ENCODE assay signal across 2 cellular contexts in genomic region chr2:75637568-75637967, GRCh38.
TF ChIP-seq lines count a peak whose summit lies in the region.

No MANE protein-coding gene starts in this region.

TF ChIP-seq in A549, 52 proteins besides CTCF, POLR2A, EP300 and RAD21:
- TF ChIP-seq ZNF302 (CRISPR knock-in tag; IDR thresholded peaks at IDR 0.05) (no peak), NFE2L2 (conservative IDR thresholded peaks at IDR 0.05; ENCODE audit: low read length) (no peak), GATA3 (IDR thresholded peaks at IDR 0.05; ENCODE audit: borderline replicate concordance) (no peak), RCOR1 (IDR thresholded peaks at IDR 0.05; ENCODE audit: low read depth, low read length) (no peak), NPAS2 (CRISPR knock-in tag; IDR thresholded peaks at IDR 0.05; ENCODE audit: borderline replicate concordance) (no peak), TFCP2L1 (CRISPR knock-in tag; IDR thresholded peaks at IDR 0.05) (no peak), RARB (CRISPR knock-in tag; IDR thresholded peaks at IDR 0.05) (no peak), HOXB13 (CRISPR knock-in tag; IDR thresholded peaks at IDR 0.05; ENCODE audit: low read depth) (no peak), CBX8 (IDR thresholded peaks at IDR 0.05) (no peak), MAZ (IDR thresholded peaks at IDR 0.05; ENCODE audit: borderline replicate concordance, low read depth, low read length) (no peak), SMC3 (IDR thresholded peaks at IDR 0.05) (no peak), PHF8 (IDR thresholded peaks at IDR 0.05; ENCODE audit: borderline replicate concordance, low read depth) (no peak), EHMT2 (IDR thresholded peaks at IDR 0.05; ENCODE audit: low read depth) (no peak), MAFK (IDR thresholded peaks at IDR 0.05; ENCODE audit: partially characterized antibody) (no peak), FOXS1 (CRISPR knock-in tag; IDR thresholded peaks at IDR 0.05) (no peak), FOSL2 (IDR thresholded peaks at IDR 0.05) (no peak), FOSL2 (CRISPR knock-in tag; IDR thresholded peaks at IDR 0.05) (no peak)

TF ChIP-seq in H1, 55 proteins besides CTCF, POLR2A, EP300 and RAD21:
- TF ChIP-seq ZNF274 (IDR thresholded peaks at IDR 0.05; ENCODE audit: borderline replicate concordance, extremely low read depth, low read length) (no peak), BACH1 (IDR thresholded peaks at IDR 0.05; ENCODE audit: low read length) (no peak), CHD7 (IDR thresholded peaks at IDR 0.05; ENCODE audit: insufficient replicate concordance, low read length) (no peak), ATF3 (IDR thresholded peaks at IDR 0.05; ENCODE audit: insufficient read depth, low read depth, low read length) (no peak), SP4 (IDR thresholded peaks at IDR 0.05; ENCODE audit: low read length) (no peak), RBBP5 (IDR thresholded peaks at IDR 0.05; ENCODE audit: borderline replicate concordance, low read depth, low read length) (no peak), TAF1 (IDR thresholded peaks at IDR 0.05; ENCODE audit: low read depth, low read length) (no peak), SAP30 (IDR thresholded peaks at IDR 0.05; ENCODE audit: insufficient read depth, insufficient replicate concordance, low read length) (no peak), HDAC6 (IDR thresholded peaks at IDR 0.05; ENCODE audit: low read depth, low read length) (no peak), KDM4A (IDR thresholded peaks at IDR 0.05; ENCODE audit: low read depth, low read length, severe bottlenecking) (no peak), NANOG (IDR thresholded peaks at IDR 0.05; ENCODE audit: insufficient read depth, low read depth, low read length, poor library complexity, severe bottlenecking) (no peak), CBX5 (IDR thresholded peaks at IDR 0.05; ENCODE audit: low read depth, low read length) (no peak), JUN (IDR thresholded peaks at IDR 0.05; ENCODE audit: low read depth, low read length) (no peak), CTBP2 (IDR thresholded peaks at IDR 0.05; ENCODE audit: borderline replicate concordance, insufficient read depth, insufficient read length, low read length) (no peak)
- TF ChIP-seq, protein P1, sequence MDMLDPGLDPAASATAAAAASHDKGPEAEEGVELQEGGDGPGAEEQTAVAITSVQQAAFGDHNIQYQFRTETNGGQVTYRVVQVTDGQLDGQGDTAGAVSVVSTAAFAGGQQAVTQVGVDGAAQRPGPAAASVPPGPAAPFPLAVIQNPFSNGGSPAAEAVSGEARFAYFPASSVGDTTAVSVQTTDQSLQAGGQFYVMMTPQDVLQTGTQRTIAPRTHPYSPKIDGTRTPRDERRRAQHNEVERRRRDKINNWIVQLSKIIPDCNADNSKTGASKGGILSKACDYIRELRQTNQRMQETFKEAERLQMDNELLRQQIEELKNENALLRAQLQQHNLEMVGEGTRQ (IDR thresholded peaks at IDR 0.05; ENCODE audit: low read length) = no peak
